Comparison of ENCODE assay signal across 1 cellular context in genomic region chr16:2911580-2912329, GRCh38.
TF ChIP-seq lines count a peak whose summit lies in the region.

FLYWCH1 (plus strand) TSS chr16:2911931; CDS start chr16:2929686, 17,755 bp downstream.

TF ChIP-seq in HepG2, 621 proteins besides CTCF, POLR2A, EP300 and RAD21 (continued from another document):
- TF ChIP-seq ZNF24 (IDR thresholded peaks at IDR 0.05) (0 out of 2 replicates have a peak, but pooled peaks have one; percentile 18), ZNF282 (IDR thresholded peaks at IDR 0.05; ENCODE audit: partially characterized antibody) (no peak), SKI (IDR thresholded peaks at IDR 0.05; ENCODE audit: partially characterized antibody) (peak; percentile 62), NFATC3 (CRISPR knock-in tag; IDR thresholded peaks at IDR 0.05) (no peak)
- TF ChIP-seq, protein P1, sequence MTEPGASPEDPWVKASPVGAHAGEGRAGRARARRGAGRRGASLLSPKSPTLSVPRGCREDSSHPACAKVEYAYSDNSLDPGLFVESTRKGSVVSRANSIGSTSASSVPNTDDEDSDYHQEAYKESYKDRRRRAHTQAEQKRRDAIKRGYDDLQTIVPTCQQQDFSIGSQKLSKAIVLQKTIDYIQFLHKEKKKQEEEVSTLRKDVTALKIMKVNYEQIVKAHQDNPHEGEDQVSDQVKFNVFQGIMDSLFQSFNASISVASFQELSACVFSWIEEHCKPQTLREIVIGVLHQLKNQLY (CRISPR knock-in tag; IDR thresholded peaks at IDR 0.05): no peak
